In the genomic region with DNA sequence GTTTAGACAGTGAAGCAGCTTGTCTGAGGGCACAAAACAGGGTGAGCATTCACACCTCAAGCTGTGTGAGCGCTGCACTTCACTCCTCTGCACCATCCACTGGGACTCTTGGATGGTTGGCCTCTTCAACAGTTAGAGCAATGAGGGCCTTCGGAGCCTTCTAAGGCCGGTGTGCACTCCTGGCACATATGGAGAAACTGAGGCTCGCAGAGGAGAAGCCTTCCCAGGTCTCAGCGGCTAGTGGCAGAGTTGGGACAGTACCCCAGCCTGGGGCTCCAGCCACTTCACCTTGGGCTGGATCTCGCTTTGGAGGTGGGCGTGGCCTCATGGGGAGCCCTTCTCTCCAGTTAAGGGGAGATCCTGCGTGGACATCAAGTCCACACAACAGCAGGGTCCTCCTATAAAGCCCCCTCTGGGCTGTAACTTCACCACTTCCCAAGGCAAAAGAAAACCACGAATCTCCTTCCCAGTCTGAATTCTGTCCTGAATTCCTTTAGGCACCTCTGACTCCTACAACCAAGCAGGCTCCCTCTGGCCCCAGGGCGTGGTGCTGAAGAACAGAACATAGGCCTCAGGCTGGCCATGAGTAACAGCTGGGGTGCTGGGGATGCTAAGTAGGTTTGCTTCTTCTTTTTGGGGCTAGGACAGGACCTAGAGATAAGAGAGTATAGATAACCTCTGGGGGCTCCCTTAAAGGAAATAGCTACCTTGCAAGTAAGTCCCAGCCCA, we compare ENCODE assay signal across 14 cellular contexts. TPM values are rescaled to one million over a fixed set of nuclear protein-coding genes. Genes with fewer than 3 reads are reported as not detected.
DNase-seq lines count a peak whose midpoint lies in the region; ATAC-seq and TF ChIP-seq lines count a peak whose summit lies in the region.
"Had no signal": no experiment of that assay in that cellular context is flagged by ENCODE, and none has a peak within 500 bp of the region (broad histone marks: within the 10 kb centered on the region; RNA-seq: fewer than 3 reads in every experiment).

No MANE protein-coding gene starts in this region.

- no peak overlapping the region for H3K14ac ChIP-seq in IMR-90 (replicated peaks; ENCODE audit: low read depth, low read length)

- no peak overlapping the region for H4K5ac ChIP-seq in IMR-90 (ENCODE audit: low read depth, low read length)

- H3K9me3 Mint-ChIP-seq in MCF 10A (ENCODE audit: unreplicated experiment) (no peaks in the 10 kb centered on the region), neural progenitor cell (no peaks in the 10 kb centered on the region)
- H3K9me3 Mint-ChIP-seq in CD8-positive, alpha-beta memory T cell, result no peaks in the 10 kb centered on the region

- H3F3A ChIP-seq in neural progenitor cell (ENCODE audit: low read depth), result peaks cover 8% of the 10 kb centered on the region

- H3K27me3 ChIP-seq in IMR-90 (ENCODE audit: control insufficient read depth, insufficient read depth, low read length) (no peaks in the 10 kb centered on the region), neural progenitor cell (no peaks in the 10 kb centered on the region)
- H3K27me3 ChIP-seq in CD8-positive, alpha-beta memory T cell (ENCODE audit: insufficient read depth, low read length, poor library complexity, severe bottlenecking), result no peaks in the 10 kb centered on the region
- H3K27me3 ChIP-seq: BE2C, upper lobe of left lung had no signal

- CTCF ChIA-PET in IMR-90 (lab: Yijun Ruan, JAX), result interaction anchor here (0.6 to 1.1 kb wide), 2 partner anchors 28 to 62 kb away, joined by 3 read pairs; no protein-coding TSS in a partner anchor
- CTCF ChIA-PET in MCF 10A (lab: Yijun Ruan, JAX), result interaction anchor here (0.5 to 1.2 kb wide), 3 partner anchors 12 to 79 kb away, joined by 3 to 6 read pairs (median 3); no protein-coding TSS in a partner anchor
- CTCF ChIA-PET in CD8-positive, alpha-beta memory T cell (lab: Charles Lee), result interaction anchor here (1.3 kb wide), 1 partner anchor 11 kb away, joined by 3 read pairs; no protein-coding TSS in a partner anchor

- H2BK15ac ChIP-seq in IMR-90 (ENCODE audit: low read depth, low read length), result no peak overlapping the region

- H3K27ac ChIP-seq in IMR-90 (ENCODE audit: insufficient read depth, low read length), result no peak overlapping the region
- no peak overlapping the region for H3K27ac ChIP-seq in neural progenitor cell
- no peak overlapping the region for H3K27ac ChIP-seq in CD8-positive, alpha-beta memory T cell (ENCODE audit: low read depth, low read length)
- H3K27ac ChIP-seq: upper lobe of left lung had no signal

- POLR2A ChIA-PET in IMR-90 (lab: Charles Lee; ENCODE audit: unreplicated experiment) (no interaction called here), MCF 10A (lab: Yijun Ruan, JAX) (interaction anchor here (0.7 to 0.9 kb wide), 2 partner anchors 95 to 114 kb away, joined by 3 to 4 read pairs; no protein-coding TSS in a partner anchor)
- POLR2A ChIA-PET in CD8-positive, alpha-beta memory T cell (lab: Charles Lee), result no interaction called here

- H3K4me3 ChIP-seq in IMR-90 (ENCODE audit: insufficient read depth, low read depth, low read length) (no peak overlapping the region), neural progenitor cell (no peak overlapping the region)
- H3K4me3 ChIP-seq in CD8-positive, alpha-beta memory T cell (ENCODE audit: low read length), result no peak overlapping the region
- H3K4me3 ChIP-seq: upper lobe of left lung had no signal

- no peak for ATAC-seq in IMR-90 (ENCODE audit: low read depth)
- ATAC-seq: activated CD4-positive, alpha-beta T cell treated with anti-CD3 and anti-CD28 coated beads for 36 hours had no signal

- TF ChIP-seq CTCF in IMR-90 (conservative IDR thresholded peaks at IDR 0.05; ENCODE audit: low read depth, low read length) (no peak), MCF 10A (IDR thresholded peaks at IDR 0.05; ENCODE audit: unreplicated experiment) (no peak), neural progenitor cell (IDR thresholded peaks at IDR 0.05) (no peak)

- no peak overlapping the region for H4K8ac ChIP-seq in IMR-90 (ENCODE audit: low read depth in 2 of 2, low read length in 2 of 2)

- H4K91ac ChIP-seq in IMR-90 (ENCODE audit: insufficient read depth, low read depth, low read length), result no peak overlapping the region

- H2BK20ac ChIP-seq in IMR-90 (ENCODE audit: low read depth, low read length), result no peak overlapping the region

- H4K20me1 ChIP-seq in IMR-90 (ENCODE audit: insufficient read depth, low read length) (peaks cover 4% of the 10 kb centered on the region; the same call in 1 of the 2 replicates), neural progenitor cell (ENCODE audit: low read depth) (no peaks in the 10 kb centered on the region)

- no peak overlapping the region for H3K18ac ChIP-seq in IMR-90 (ENCODE audit: low read depth, low read length)

- H3K9ac ChIP-seq in IMR-90 (ENCODE audit: low read depth, low read length) (no peak overlapping the region), neural progenitor cell (no peak overlapping the region)

- 94% methylated on average over 5 of the region's 10 CpGs; no CpG with 5 or more reads in 1 of the 2 experiments for WGBS in IMR-90 (ENCODE audit: extremely low coverage in 2 of 2, insufficient read length in 1 of 2), 2 experiments

- no peak overlapping the region for H3K23ac ChIP-seq in IMR-90 (ENCODE audit: low read depth, low read length)

- H2AFZ ChIP-seq in IMR-90 (replicated peaks; ENCODE audit: low read length, poor library complexity) (no peak overlapping the region), neural progenitor cell (replicated peaks) (no peak overlapping the region)

- H3K36me3 ChIP-seq in IMR-90 (ENCODE audit: control insufficient read depth, insufficient read depth, low read length) (peaks cover 75% of the 10 kb centered on the region), neural progenitor cell (no peaks in the 10 kb centered on the region)
- H3K36me3 ChIP-seq in CD8-positive, alpha-beta memory T cell (ENCODE audit: insufficient read depth, low read length), result no peaks in the 10 kb centered on the region
- H3K36me3 ChIP-seq: BE2C had no signal

- no peak overlapping the region for H2BK5ac ChIP-seq in IMR-90 (ENCODE audit: low read depth, low read length, poor library complexity, severe bottlenecking)

- H3K27ac Mint-ChIP-seq in MCF 10A (ENCODE audit: low read depth, unreplicated experiment), result no peak overlapping the region
- H3K27ac Mint-ChIP-seq in neural progenitor cell, result no peak overlapping the region
- no peak overlapping the region for H3K27ac Mint-ChIP-seq in CD8-positive, alpha-beta memory T cell
- H3K27ac Mint-ChIP-seq: activated CD4-positive, alpha-beta T cell treated with anti-CD3 and anti-CD28 coated beads for 36 hours; activated naive CD8-positive, alpha-beta T cell had no signal

- H3K4me1 ChIP-seq in IMR-90 (ENCODE audit: control insufficient read depth, insufficient read depth, low read length) (peaks cover 12% of the 10 kb centered on the region), neural progenitor cell (peaks cover 19% of the 10 kb centered on the region)
- H3K4me1 ChIP-seq in CD8-positive, alpha-beta memory T cell (ENCODE audit: insufficient read depth, low read length), result no peaks in the 10 kb centered on the region

- no peak overlapping the region for H3K4me3 Mint-ChIP-seq in MCF 10A (ENCODE audit: unreplicated experiment)
- no peak overlapping the region for H3K4me3 Mint-ChIP-seq in neural progenitor cell
- H3K4me3 Mint-ChIP-seq in CD8-positive, alpha-beta memory T cell, result no peak overlapping the region
- H3K4me3 Mint-ChIP-seq: activated CD4-positive, alpha-beta T cell treated with anti-CD3 and anti-CD28 coated beads for 36 hours; activated naive CD8-positive, alpha-beta T cell had no signal

- H2AK5ac ChIP-seq in IMR-90 (ENCODE audit: low read depth, low read length), result no peak overlapping the region

- H3K27me3 Mint-ChIP-seq in MCF 10A (ENCODE audit: insufficient read depth, unreplicated experiment) (no peaks in the 10 kb centered on the region), neural progenitor cell (ENCODE audit: insufficient read depth, low read depth) (no peaks in the 10 kb centered on the region)
- peaks cover 5 to 9% of the 10 kb centered on the region in 2 donors for H3K27me3 Mint-ChIP-seq in CD8-positive, alpha-beta memory T cell
- H3K27me3 Mint-ChIP-seq: activated CD4-positive, alpha-beta T cell treated with anti-CD3 and anti-CD28 coated beads for 36 hours; activated naive CD8-positive, alpha-beta T cell had no signal

- intact Hi-C loops in IMR-90 (cut with micrococcal nuclease), result loop anchor here (10.0 kb wide), 1 partner anchor 282 kb away; no protein-coding TSS in a partner anchor
- intact Hi-C loops in MCF 10A (cut with micrococcal nuclease), result loop anchor here (10.0 kb wide), 1 partner anchor 482 kb away; no protein-coding TSS in a partner anchor

- no peak overlapping the region for H3K4ac ChIP-seq in IMR-90 (ENCODE audit: low read depth, low read length)

- BruUV-seq in IMR-90 (replicated peaks; lab: Mats Ljungman, UMichigan) (no TSS peak), MCF 10A (replicated peaks; lab: Mats Ljungman, UMichigan) (no TSS peak)

- H3K9me3 ChIP-seq in IMR-90 (ENCODE audit: control insufficient read depth, insufficient read depth, low read length) (no peaks in the 10 kb centered on the region), neural progenitor cell (ENCODE audit: low read depth) (no peaks in the 10 kb centered on the region)
- no peaks in the 10 kb centered on the region for H3K9me3 ChIP-seq in CD8-positive, alpha-beta memory T cell (ENCODE audit: low read length)
- H3K9me3 ChIP-seq: BE2C, upper lobe of left lung had no signal

- no peak for TF ChIP-seq POLR2A in IMR-90 (IDR thresholded peaks at IDR 0.05; ENCODE audit: low read depth, low read length)

- H3K9me1 ChIP-seq in IMR-90 (ENCODE audit: insufficient read depth, low read length), result peaks cover 13% of the 10 kb centered on the region; the same call in 1 of the 2 replicates

- dilution Hi-C loops in IMR-90 (cut with HindIII; ENCODE audit: low sequenced_read_pairs, unreplicated experiment), result no loop called here

- H2AK9ac ChIP-seq in IMR-90 (replicated peaks; ENCODE audit: low read depth, low read length, poor library complexity), result no peak overlapping the region

- H3K4me2 ChIP-seq in IMR-90 (ENCODE audit: low read depth, low read length) (no peak overlapping the region), neural progenitor cell (no peak overlapping the region)

- H3K4me1 Mint-ChIP-seq in MCF 10A (ENCODE audit: insufficient read depth, unreplicated experiment) (peaks cover 24% of the 10 kb centered on the region), neural progenitor cell (peaks cover 23% of the 10 kb centered on the region)
- H3K4me1 Mint-ChIP-seq in CD8-positive, alpha-beta memory T cell, result no peaks in the 10 kb centered on the region
- H3K4me1 Mint-ChIP-seq: activated CD4-positive, alpha-beta T cell treated with anti-CD3 and anti-CD28 coated beads for 36 hours had no signal

- no peak overlapping the region for H3K56ac ChIP-seq in IMR-90 (ENCODE audit: extremely low read depth, insufficient read depth, low read length)

- in situ Hi-C loops in IMR-90 (cut with MboI; ENCODE audit: low sequenced_read_pairs), result no loop called here

- H3K36me3 Mint-ChIP-seq in MCF 10A (ENCODE audit: insufficient read depth, unreplicated experiment) (no peaks in the 10 kb centered on the region), neural progenitor cell (no peaks in the 10 kb centered on the region)
- H3K36me3 Mint-ChIP-seq in CD8-positive, alpha-beta memory T cell, result peaks cover 0 to 1% (median 0%) of the 10 kb centered on the region in 3 donors
- H3K36me3 Mint-ChIP-seq: activated naive CD8-positive, alpha-beta T cell had no signal

- no peak for TF ChIP-seq RAD21 in IMR-90 (IDR thresholded peaks at IDR 0.05; ENCODE audit: low read length)

- no peaks in the 10 kb centered on the region for H3K79me2 ChIP-seq in neural progenitor cell (ENCODE audit: low read depth)

- peaks cover 8 to 23% of the 10 kb centered on the region in 2 experiments; a peak in 3 of 4 replicates for H3K79me1 ChIP-seq in IMR-90 (ENCODE audit: low read depth in 1 of 2, low read length in 2 of 2)

- H2BK120ac ChIP-seq in IMR-90 (ENCODE audit: low read depth, low read length), result no peak overlapping the region

- DNase-seq in EL, result peak; percentile 68
- DNase-seq in IMR-90, result peak; percentile 27
- peak; percentile 40 for DNase-seq in MCF 10A (ENCODE audit: unreplicated experiment)
- DNase-seq in neural progenitor cell (ENCODE audit: low spot score), result peak; percentile 1
- no peak for DNase-seq in NCI-H2029 (lab: John Stamatoyannopoulos, UW)
- DNase-seq in CD8-positive, alpha-beta memory T cell, result no peak
- no peak for DNase-seq in COR-L47 (lab: John Stamatoyannopoulos, UW)
- DNase-seq: activated CD4-positive, alpha-beta T cell treated with anti-CD3 and anti-CD28 coated beads for 36 hours; BE2C; KBM-7; NCI-H146 had no signal

RNA-seq across cellular contexts. Expression of gene CSF1R, which starts 30.5 kb away (rescaled TPM):
- under 0.01 and 0.36 TPM in 2 replicates for total RNA-seq in IMR-90 (2012; rRNA removed)
- 0.07 and 0.14 TPM in 2 replicates for polyA plus RNA-seq in IMR-90 (2012; rRNA removed)
- polyA plus RNA-seq in IMR-90 (2012; cell fraction: cytosol; rRNA removed), result 0.03 and 0.08 TPM in 2 replicates
- polyA plus RNA-seq in IMR-90 (2012; cell fraction: nucleus; rRNA removed; ENCODE audit: low replicate concordance), result 0.33 and 0.72 TPM in 2 replicates
- 0.88 and 1.6 TPM in 2 replicates for total RNA-seq in MCF 10A (2022)
- total RNA-seq in neural progenitor cell (ENCODE audit: low replicate concordance), result not detected in 2 replicates
- total RNA-seq in CD8-positive, alpha-beta memory T cell, result 1 to 10 TPM; 1.7 to 2.7 TPM
- 0.59 TPM for polyA plus RNA-seq in CD8-positive, alpha-beta memory T cell
- total RNA-seq: NCI-H460 had no signal

RNA-seq across cellular contexts. Expression of gene PDGFRB, which starts 38.8 kb away (rescaled TPM):
- total RNA-seq in IMR-90 (2012; rRNA removed) (81.9 and 108 TPM in 2 replicates), MCF 10A (2022) (0.07 and 0.63 TPM in 2 replicates), neural progenitor cell (ENCODE audit: low replicate concordance) (8.9 and 16.6 TPM in 2 replicates)
- 122 and 124 TPM in 2 replicates for polyA plus RNA-seq in IMR-90 (2012; rRNA removed)
- 69.9 and 116 TPM in 2 replicates for polyA plus RNA-seq in IMR-90 (2012; cell fraction: cytosol; rRNA removed)
- polyA plus RNA-seq in IMR-90 (2012; cell fraction: nucleus; rRNA removed; ENCODE audit: low replicate concordance), result 238 and 330 TPM in 2 replicates
- total RNA-seq in CD8-positive, alpha-beta memory T cell, result 1 to 10 TPM in 1 of 2 experiments, under 1 TPM in 1; 0.66 to 2.0 TPM
- polyA plus RNA-seq in CD8-positive, alpha-beta memory T cell, result 0.81 TPM
- total RNA-seq: activated CD4-positive, alpha-beta T cell treated with anti-CD3 and anti-CD28 coated beads for 36 hours had no signal

RNA-seq across cellular contexts. Expression of gene CDX1, which starts 49.7 kb away (rescaled TPM):
- 0.18 TPM in 1 of 2 replicates, not detected in the other for total RNA-seq in IMR-90 (2012; rRNA removed)
- polyA plus RNA-seq in IMR-90 (2012; rRNA removed), result 0.22 and 0.24 TPM in 2 replicates
- polyA plus RNA-seq in IMR-90 (2012; cell fraction: cytosol; rRNA removed), result 0.22 and 0.56 TPM in 2 replicates
- 0.28 and 0.41 TPM in 2 replicates for polyA plus RNA-seq in IMR-90 (2012; cell fraction: nucleus; rRNA removed; ENCODE audit: low replicate concordance)
- not detected in 2 replicates for total RNA-seq in MCF 10A (2022)
- not detected in 2 replicates for total RNA-seq in neural progenitor cell (ENCODE audit: low replicate concordance)
- total RNA-seq in CD8-positive, alpha-beta memory T cell, result not detected
- not detected for polyA plus RNA-seq in CD8-positive, alpha-beta memory T cell
- total RNA-seq: activated CD4-positive, alpha-beta T cell treated with anti-CD3 and anti-CD28 coated beads for 36 hours; NCI-H460 had no signal

Comparison
In these comparisons a context has a peak if more than half of its experiments do, and no peak if none do; other contexts are left out.
1. DNase-seq: peak in EL (single experiment), IMR-90 (single experiment), MCF 10A (single experiment) and neural progenitor cell (single experiment); none in NCI-H2029 (single experiment), CD8-positive, alpha-beta memory T cell (0 of 5) and COR-L47 (single experiment).